Comparison of ENCODE assay signal across 1 cellular context in the genomic region with DNA sequence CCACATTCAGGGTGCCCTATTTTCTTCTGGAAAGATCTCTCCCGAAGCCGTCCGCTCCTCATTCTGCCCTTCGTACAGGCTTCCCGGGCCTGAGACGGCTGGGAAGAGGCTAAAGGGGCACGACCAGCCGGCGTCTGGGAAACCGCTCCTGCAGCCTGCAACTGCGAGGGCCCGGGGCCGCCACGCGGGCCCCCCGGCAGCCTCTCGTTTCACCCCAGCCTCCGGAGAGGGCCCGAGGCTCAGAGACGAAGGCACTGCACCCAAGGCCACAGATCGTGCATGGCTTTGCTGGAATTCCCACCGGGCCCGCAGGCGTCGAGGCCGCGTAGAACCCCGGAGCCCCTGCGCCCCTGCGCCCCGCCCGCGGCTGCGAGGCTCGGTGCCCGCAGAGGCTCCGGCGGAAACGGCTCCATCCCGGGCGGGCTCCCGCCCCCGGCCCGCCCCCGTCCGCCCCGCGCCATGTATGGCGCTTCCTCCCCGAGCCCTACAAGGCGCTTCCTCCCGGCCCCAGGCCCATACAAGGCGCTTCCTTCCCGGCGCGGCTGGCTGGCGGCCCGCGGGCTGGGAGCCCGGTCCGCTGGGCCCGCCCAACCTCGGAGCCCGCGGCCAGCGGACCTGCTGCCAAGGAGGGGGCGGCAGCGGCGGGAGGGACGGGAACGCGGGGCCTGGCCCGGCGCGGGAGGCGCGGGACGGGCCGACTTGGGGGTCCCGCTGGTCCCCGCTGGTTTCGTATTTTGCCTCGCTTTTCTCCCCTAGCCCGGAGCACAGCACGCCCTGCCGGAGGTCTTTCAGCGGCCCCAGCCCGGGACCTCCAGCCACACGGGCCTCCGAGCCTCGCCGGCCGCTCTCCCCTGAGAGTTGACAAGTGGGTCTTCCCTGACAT.
TF ChIP-seq lines count a peak whose summit lies in the region.

No MANE protein-coding gene starts in this region.

TF ChIP-seq in endothelial cell of umbilical vein, 7 proteins besides CTCF, POLR2A, EP300 and RAD21 (continued from another document):
- TF ChIP-seq EZH2 (IDR thresholded peaks at IDR 0.05; ENCODE audit: borderline replicate concordance, low read depth, low read length, severe bottlenecking) (no peak), JUN (IDR thresholded peaks at IDR 0.05; ENCODE audit: borderline replicate concordance, insufficient read depth, insufficient read length, low read depth) (no peak), FOS (IDR thresholded peaks at IDR 0.05; ENCODE audit: borderline replicate concordance, insufficient read depth, low read length) (no peak), MAX (IDR thresholded peaks at IDR 0.05; ENCODE audit: insufficient read depth, insufficient read length) (no peak)
